Comparison of ENCODE assay signal across 17 cellular contexts in the genomic region with DNA sequence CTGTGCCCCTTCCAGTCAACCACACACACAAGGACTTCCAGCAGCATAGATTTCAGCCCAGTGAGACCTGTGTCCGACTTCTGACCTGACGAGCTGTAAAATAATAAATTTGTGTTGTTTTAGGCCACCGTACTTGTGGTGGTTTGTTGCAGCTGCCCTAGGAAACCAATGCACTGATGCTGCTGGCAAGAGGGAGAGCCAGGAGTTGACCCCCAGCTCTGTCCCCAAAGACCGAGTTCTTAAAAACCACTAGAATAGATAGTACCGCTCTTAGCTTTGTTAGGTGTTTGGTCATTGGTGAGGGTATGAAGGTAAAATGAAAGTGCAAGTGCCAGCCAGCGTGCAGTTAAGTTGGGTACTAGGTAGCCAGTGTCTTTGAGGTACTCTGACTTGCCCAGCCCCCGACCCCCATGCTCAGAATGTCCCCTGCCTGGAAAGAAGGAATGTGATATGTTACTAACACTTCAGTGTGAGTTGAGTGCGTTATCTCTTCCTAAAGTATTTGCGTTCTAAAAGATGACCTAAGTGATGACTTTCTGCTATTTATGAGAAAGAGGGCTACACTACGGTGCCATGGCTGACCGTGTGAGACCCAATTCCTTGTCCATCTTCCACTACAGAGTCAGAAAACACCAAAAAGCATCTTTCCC.
DNase-seq lines count a peak whose midpoint lies in the region; ATAC-seq and TF ChIP-seq lines count a peak whose summit lies in the region.
"Had no signal": no experiment of that assay in that cellular context is flagged by ENCODE, and none has a peak within 500 bp of the region (broad histone marks: within the 10 kb centered on the region; RNA-seq: fewer than 3 reads in every experiment).

No MANE protein-coding gene starts in this region.

- H3K27me3 Mint-ChIP-seq in Calu3 (ENCODE audit: unreplicated experiment), result no peaks in the 10 kb centered on the region
- no peaks in the 10 kb centered on the region for H3K27me3 Mint-ChIP-seq in progenitor cell of endocrine pancreas
- H3K27me3 Mint-ChIP-seq in naive thymus-derived CD8-positive, alpha-beta T cell, result no peaks in the 10 kb centered on the region
- no peaks in the 10 kb centered on the region for H3K27me3 Mint-ChIP-seq in activated naive CD8-positive, alpha-beta T cell treated with anti-CD3 and anti-CD28 coated beads for 36 hours
- H3K27me3 Mint-ChIP-seq: stimulated activated naive B cell treated with anti-CD40 and anti-IgM and Interleukin-4, amounts not matched to agents 10 μg/mL and 1 μg/mL and 100 μg/mL, for 72 hours; T-cell had no signal

- intact Hi-C loops in Calu3 (cut with micrococcal nuclease; ENCODE audit: unreplicated experiment) (loop anchor here (2.0 to 5.0 kb wide), 3 partner anchors 45 to 107 kb away; no protein-coding TSS in a partner anchor), Panc1 (cut with micrococcal nuclease; ENCODE audit: unreplicated experiment) (no loop called here)

- no peaks in the 10 kb centered on the region for H3K9me3 ChIP-seq in Panc1 (ENCODE audit: control insufficient read depth, insufficient read depth, low read depth, low read length)
- H3K9me3 ChIP-seq: neutrophil, sigmoid colon had no signal

- in situ Hi-C loops in Panc1 (cut with HindIII; ENCODE audit: low pct_unique_long_range_greater_than_20kb, low sequenced_read_pairs) (no loop called here), KBM-7 (cut with MboI; ENCODE audit: low pct_unique_long_range_greater_than_20kb, low sequenced_read_pairs) (no loop called here)

- peak overlapping the region; percentile 74 for H3K27ac Mint-ChIP-seq in Calu3 (ENCODE audit: unreplicated experiment)
- H3K27ac Mint-ChIP-seq in progenitor cell of endocrine pancreas, result peak overlapping the region; percentile 76
- H3K27ac Mint-ChIP-seq in naive thymus-derived CD8-positive, alpha-beta T cell, result peak overlapping the region in 1 of 10 donors; percentile 27
- no peak overlapping the region for H3K27ac Mint-ChIP-seq in activated naive CD8-positive, alpha-beta T cell treated with anti-CD3 and anti-CD28 coated beads for 36 hours
- H3K27ac Mint-ChIP-seq: stimulated activated naive B cell treated with anti-CD40 and anti-IgM and Interleukin-4, amounts not matched to agents 10 μg/mL and 1 μg/mL and 100 μg/mL, for 72 hours; T-cell had no signal

- ATAC-seq in Panc1 (no peak), HG03095 (IDR thresholded peaks at IDR 0.05; ENCODE audit: unreplicated experiment) (no peak)
- no peak for ATAC-seq in naive thymus-derived CD8-positive, alpha-beta T cell
- ATAC-seq: stimulated activated naive B cell treated with anti-CD40 and anti-IgM and Interleukin-4, amounts not matched to agents 10 μg/mL and 1 μg/mL and 100 μg/mL, for 72 hours; T-cell had no signal

- no peaks in the 10 kb centered on the region for H3K27me3 ChIP-seq in Panc1 (ENCODE audit: control insufficient read depth, insufficient read depth, low read length)
- H3K27me3 ChIP-seq: foreskin keratinocyte, neutrophil, sigmoid colon had no signal

- peaks cover 74% of the 10 kb centered on the region for H3K4me1 ChIP-seq in Panc1 (ENCODE audit: control insufficient read depth, insufficient read depth, low read length)

- DNase-seq in Calu3 (no peak), Panc1 (ENCODE audit: low read depth, low spot score) (no peak), epithelial cell of prostate (ENCODE audit: low read depth, low spot score) (no peak), progenitor cell of endocrine pancreas (ENCODE audit: low spot score, unreplicated experiment) (no peak), KBM-7 (no peak)
- no peak for DNase-seq in naive thymus-derived CD8-positive, alpha-beta T cell
- no peak for DNase-seq in activated naive CD8-positive, alpha-beta T cell treated with anti-CD3 and anti-CD28 coated beads for 36 hours
- DNase-seq: activated naive CD4-positive, alpha-beta T cell; C1 segment of cervical spinal cord; effector memory CD4-positive, alpha-beta T cell; NCI-H187 treated with DMSO at 0.1 percent for 48 hours; sigmoid colon; stimulated activated naive B cell treated with anti-CD40 and anti-IgM and Interleukin-4, amounts not matched to agents 10 μg/mL and 1 μg/mL and 100 μg/mL, for 72 hours; T-cell had no signal

- POLR2A ChIA-PET in Panc1 (lab: Charles Lee), result no interaction called here
- POLR2A ChIA-PET in naive thymus-derived CD8-positive, alpha-beta T cell (lab: Charles Lee), result no interaction called here

- no peak overlapping the region for H3K4me3 ChIP-seq in Panc1 (ENCODE audit: low read depth in 2 of 2, low read length in 2 of 2)
- H3K4me3 ChIP-seq: sigmoid colon had no signal

- TF ChIP-seq CTCF in Calu3 (IDR thresholded peaks at IDR 0.05; ENCODE audit: unreplicated experiment), result no peak
- no peak for TF ChIP-seq CTCF in Panc1 (IDR thresholded peaks at IDR 0.05)
- no peak for TF ChIP-seq CTCF in progenitor cell of endocrine pancreas (IDR thresholded peaks at IDR 0.05; ENCODE audit: unreplicated experiment)

- BruUV-seq in Calu3 (replicated peaks; lab: Mats Ljungman, UMichigan), result no TSS peak
- BruUV-seq in Panc1 (replicated peaks; lab: Mats Ljungman, UMichigan), result no TSS peak

- H3K4me1 Mint-ChIP-seq in Calu3 (ENCODE audit: low read depth, unreplicated experiment), result peaks cover 74% of the 10 kb centered on the region
- peaks cover 75% of the 10 kb centered on the region for H3K4me1 Mint-ChIP-seq in progenitor cell of endocrine pancreas (ENCODE audit: low read depth)
- peaks cover 0 to 2% (median under 1%) of the 10 kb centered on the region in 4 donors for H3K4me1 Mint-ChIP-seq in naive thymus-derived CD8-positive, alpha-beta T cell
- H3K4me1 Mint-ChIP-seq in activated naive CD8-positive, alpha-beta T cell treated with anti-CD3 and anti-CD28 coated beads for 36 hours, result peaks cover 12% of the 10 kb centered on the region
- H3K4me1 Mint-ChIP-seq: stimulated activated naive B cell treated with anti-CD40 and anti-IgM and Interleukin-4, amounts not matched to agents 10 μg/mL and 1 μg/mL and 100 μg/mL, for 72 hours; T-cell had no signal

- H3K4me3 Mint-ChIP-seq in Calu3 (ENCODE audit: low read depth, unreplicated experiment), result peak overlapping the region; percentile 47
- H3K4me3 Mint-ChIP-seq in progenitor cell of endocrine pancreas (ENCODE audit: low read depth), result no peak overlapping the region
- H3K4me3 Mint-ChIP-seq in naive thymus-derived CD8-positive, alpha-beta T cell, result no peak overlapping the region
- H3K4me3 Mint-ChIP-seq in activated naive CD8-positive, alpha-beta T cell treated with anti-CD3 and anti-CD28 coated beads for 36 hours, result no peak overlapping the region
- H3K4me3 Mint-ChIP-seq: stimulated activated naive B cell treated with anti-CD40 and anti-IgM and Interleukin-4, amounts not matched to agents 10 μg/mL and 1 μg/mL and 100 μg/mL, for 72 hours; T-cell had no signal

- H3K36me3 Mint-ChIP-seq in Calu3 (ENCODE audit: insufficient read depth, unreplicated experiment) (peaks cover 15% of the 10 kb centered on the region), progenitor cell of endocrine pancreas (ENCODE audit: insufficient read depth) (peaks cover 1% of the 10 kb centered on the region)
- no peaks in the 10 kb centered on the region for H3K36me3 Mint-ChIP-seq in naive thymus-derived CD8-positive, alpha-beta T cell
- H3K36me3 Mint-ChIP-seq in activated naive CD8-positive, alpha-beta T cell treated with anti-CD3 and anti-CD28 coated beads for 36 hours, result no peaks in the 10 kb centered on the region

- no peaks in the 10 kb centered on the region for H3K36me3 ChIP-seq in Panc1 (ENCODE audit: control insufficient read depth, insufficient read depth, low read length)
- H3K36me3 ChIP-seq: neutrophil, sigmoid colon had no signal

- no peaks in the 10 kb centered on the region for H3K9me3 Mint-ChIP-seq in Calu3 (ENCODE audit: low read depth, unreplicated experiment)
- H3K9me3 Mint-ChIP-seq in progenitor cell of endocrine pancreas (ENCODE audit: low read depth), result peaks cover 5% of the 10 kb centered on the region
- H3K9me3 Mint-ChIP-seq in naive thymus-derived CD8-positive, alpha-beta T cell, result no peaks in the 10 kb centered on the region
- no peaks in the 10 kb centered on the region for H3K9me3 Mint-ChIP-seq in activated naive CD8-positive, alpha-beta T cell treated with anti-CD3 and anti-CD28 coated beads for 36 hours
- H3K9me3 Mint-ChIP-seq: stimulated activated naive B cell treated with anti-CD40 and anti-IgM and Interleukin-4, amounts not matched to agents 10 μg/mL and 1 μg/mL and 100 μg/mL, for 72 hours; T-cell had no signal

- CTCF ChIA-PET in Calu3 (lab: Charles Lee) (interaction anchor here (0.9 kb wide), 1 partner anchor 8 kb away, joined by 7 read pairs; no protein-coding TSS in a partner anchor), Panc1 (lab: Charles Lee) (no interaction called here)

- peak overlapping the region; percentile 98 for H3K27ac ChIP-seq in Panc1 (ENCODE audit: low read length)
- H3K27ac ChIP-seq in epithelial cell of prostate, result peak overlapping the region; percentile 62
- H3K27ac ChIP-seq: foreskin keratinocyte, neutrophil had no signal
